ENCODE assay signal across 20 cellular contexts in genomic region chr1:190658907-190659306, GRCh38.
"Had no signal": no experiment of that assay in that cellular context is flagged by ENCODE, and none has a peak within 500 bp of the region (broad histone marks: within the 10 kb centered on the region; RNA-seq: fewer than 3 reads in every experiment).

No MANE protein-coding gene starts in this region.

- DNase-seq: activated CD4-positive, alpha-beta T cell treated with anti-CD3 and anti-CD28 coated beads for 48 hours; activated CD4-positive, CD25-positive, alpha-beta regulatory T cell; activated CD8-positive, alpha-beta T cell treated with anti-CD3 and anti-CD28 coated beads for 36 hours; activated naive CD4-positive, alpha-beta T cell treated with Interleukin-2 at 50 U/mL for 16 hours; activated T-cell treated with anti-CD3 and anti-CD28 coated beads, Interleukin-2, amount 50 U/mL, for 1 hour; central memory CD4-positive, alpha-beta T cell; colonic mucosa; glutamatergic neuron; hippocampal formation; kidney; stimulated activated CD4-positive, alpha-beta T cell treated with anti-CD3 and anti-CD28 coated beads, Interleukin-4, amount 100 ng/mL, for 4 hours; T-helper 17 cell; testis had no signal

- H3K4me1 ChIP-seq: colonic mucosa, parathyroid adenoma, testis had no signal

- H3K27ac ChIP-seq: colonic mucosa, parathyroid adenoma, testis had no signal

- H3K27me3 ChIP-seq: colonic mucosa, testis had no signal

- H3K4me3 ChIP-seq: colonic mucosa, lung, testis had no signal

- H3K9me3 ChIP-seq: colonic mucosa, testis had no signal

- H2AFZ ChIP-seq: parathyroid adenoma had no signal

- ATAC-seq: activated CD8-positive, alpha-beta T cell treated with anti-CD3 and anti-CD28 coated beads for 36 hours; activated T-helper 17 cell treated with anti-CD3 and anti-CD28 coated beads, Interleukin-2, amount 50 U/mL, for 72 hours; esophagus mucosa; left lobe of liver; sciatic nerve; stimulated activated memory B cell treated with anti-CD40 and anti-IgM and Interleukin-4, amounts not matched to agents 10 μg/mL and 1 μg/mL and 100 μg/mL, for 72 hours; T-helper 17 cell had no signal

- H3K9ac ChIP-seq: parathyroid adenoma had no signal

- H3K36me3 ChIP-seq: colonic mucosa had no signal
